Comparison of ENCODE assay signal across 7 cellular contexts in the genomic region with DNA sequence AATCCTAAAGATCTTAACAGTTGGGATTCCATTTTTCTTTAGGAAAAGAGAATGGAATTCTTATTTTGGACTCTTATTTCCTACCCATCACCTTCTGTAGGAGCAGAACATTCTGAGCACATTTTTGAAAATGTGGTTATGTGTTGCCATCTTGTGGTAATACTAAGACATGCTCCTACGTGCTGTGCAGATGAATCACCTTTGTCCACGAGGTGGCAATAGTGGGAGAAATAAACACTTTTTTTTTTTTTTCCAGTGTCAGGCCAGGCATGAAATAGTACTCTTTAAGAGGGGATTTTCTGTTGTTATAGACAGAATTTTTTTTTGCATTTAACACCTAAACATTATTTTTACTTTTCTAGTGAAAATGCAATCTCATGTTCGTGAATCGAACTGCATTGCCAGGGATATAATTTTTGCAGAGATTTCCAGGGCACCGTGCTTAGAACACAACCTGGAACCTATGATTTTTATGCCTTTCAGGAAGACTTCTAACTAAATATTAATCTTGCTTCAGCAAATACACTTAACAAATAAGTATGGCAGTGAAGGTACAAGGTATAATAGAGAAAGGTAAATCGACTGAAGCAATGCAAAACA.
DNase-seq lines count a peak whose midpoint lies in the region; ATAC-seq, FAIRE-seq and TF ChIP-seq lines count a peak whose summit lies in the region.

No MANE protein-coding gene starts in this region.

- H3K4me3 ChIP-seq in heart right ventricle (no peak overlapping the region), retinal pigment epithelial cell (ENCODE audit: low read length) (no peak overlapping the region)

- no peaks in the 10 kb centered on the region for H3K27me3 ChIP-seq in heart right ventricle

- H3K36me3 ChIP-seq in heart right ventricle: no peaks in the 10 kb centered on the region

- DNase-seq in GM12892 (ENCODE audit: insufficient read length): peak; percentile 12
- DNase-seq in NAMALWA (ENCODE audit: low spot score): peak; percentile 88
- peak; percentile 87 for DNase-seq in SK-MEL-5 (ENCODE audit: low read depth, low spot score)
- peak; percentile 7 for DNase-seq in activated naive CD8-positive, alpha-beta T cell treated with anti-CD3 and anti-CD28 coated beads, Interleukin-2, amount 50 U/mL, for 16 hours (ENCODE audit: low read depth, low spot score)
- DNase-seq in heart right ventricle: peak in 1 of 2 donors; percentile 77
- no peak for DNase-seq in retinal pigment epithelial cell (ENCODE audit: low read depth)

- H3K27ac ChIP-seq in heart right ventricle: no peak overlapping the region

- TF ChIP-seq CTCF in heart right ventricle (IDR thresholded peaks at IDR 0.05): peak; percentile 79 to 100 (median 94)
- TF ChIP-seq CTCF in retinal pigment epithelial cell (conservative IDR thresholded peaks at IDR 0.05; ENCODE audit: low read depth, low read length): peak; percentile 98

- intact Hi-C loops in heart right ventricle (cut with DNase I): loop anchor here in 6 of 10 donors (5.0 to 10.0 kb wide), 4 partner anchors 598 to 935 kb away; no protein-coding TSS in a partner anchor

- WGBS in heart right ventricle, 2 donors: 50 to 52% methylated on average over 6 of the region's 6 CpGs

- in situ Hi-C loops in SK-MEL-5 (cut with HindIII; ENCODE audit: low pct_unique_long_range_greater_than_20kb, low sequenced_read_pairs): no loop called here

- ATAC-seq in HG02610 (IDR thresholded peaks at IDR 0.05; ENCODE audit: unreplicated experiment): peak; percentile 93
- ATAC-seq in heart right ventricle: peak; percentile 70 to 84 (median 75)

- FAIRE-seq in GM12892 (lab: Jason Lieb, UNC): peak; percentile 95

- no peak for TF ChIP-seq POLR2A in GM12892 (IDR thresholded peaks at IDR 0.05; ENCODE audit: low read depth, low read length)

- no peaks in the 10 kb centered on the region for H3K4me1 ChIP-seq in heart right ventricle

- no peaks in the 10 kb centered on the region for H3K9me3 ChIP-seq in heart right ventricle
